Comparison of ENCODE assay signal across 7 cellular contexts in the genomic region with DNA sequence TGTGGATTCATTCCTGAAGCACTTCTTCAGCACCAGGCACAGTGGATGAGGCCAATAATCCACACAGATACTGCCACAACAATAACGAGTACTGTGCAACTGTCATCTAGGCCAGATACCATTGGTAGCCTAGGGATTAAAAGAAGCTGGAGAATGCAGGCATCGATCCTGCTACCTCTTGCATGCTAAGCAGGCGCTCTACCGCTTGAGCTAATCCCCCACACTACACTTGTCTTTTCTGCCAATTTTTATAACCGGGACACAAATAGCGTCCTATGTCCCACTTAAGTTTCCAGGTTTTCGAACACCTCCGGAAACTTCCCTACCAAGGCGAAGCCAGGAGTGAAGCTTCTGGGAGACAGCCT.
DNase-seq lines count a peak whose midpoint lies in the region; ATAC-seq, FAIRE-seq and TF ChIP-seq lines count a peak whose summit lies in the region.
"Not testable (repeated sequence)": the region's sequence is repeated elsewhere in the genome, so short reads cannot be mapped to it uniquely, and the experiment has no call there.

No MANE protein-coding gene starts in this region.

- TF ChIP-seq POLR2A in K562 (conservative IDR thresholded peaks at IDR 0.05), result not testable (repeated sequence)

- not testable (repeated sequence) for H3K36me3 ChIP-seq in K562 (ENCODE audit: control insufficient read depth, insufficient read depth, low read length); keratinocyte (ENCODE audit: control insufficient read depth in 2 of 2, extremely low read depth in 1 of 2, insufficient read depth in 2 of 2, low read length in 2 of 2)

- BruUV-seq in K562 (replicated peaks; lab: Mats Ljungman, UMichigan), result not testable (repeated sequence)

- CTCF ChIA-PET in K562 (lab: Yijun Ruan, JAX; ENCODE audit: low intra/inter-chr PET ratio), result not testable (repeated sequence)

- DNase-seq in ELR (ENCODE audit: low read depth) (peak; percentile 72), HCEC 1CT (peak; percentile 20), SK-MEL-5 (ENCODE audit: low read depth, low spot score) (peak; percentile 65), K562 (ENCODE audit: extremely low read depth in 1 of 4, low spot score in 3 of 4) (peak in 1 of 4 experiments; percentile 2), fibroblast of mammary gland (ENCODE audit: low read depth) (peak; percentile 55)
- DNase-seq in keratinocyte (ENCODE audit: low read depth, low spot score), result not testable (repeated sequence)

- H3K79me2 ChIP-seq in K562 (ENCODE audit: control insufficient read depth, insufficient read depth, low read length); keratinocyte (ENCODE audit: control insufficient read depth, insufficient read depth, low read length): not testable (repeated sequence)

- not testable (repeated sequence) for TF ChIP-seq CTCF in K562 (IDR thresholded peaks at IDR 0.05 in 2 of 3, conservative IDR thresholded peaks at IDR 0.05 in 1 of 3; ENCODE audit: insufficient read depth in 2 of 3, low read depth in 1 of 3, low read length in 3 of 3); fibroblast of mammary gland (conservative IDR thresholded peaks at IDR 0.05; ENCODE audit: control insufficient read depth, insufficient read depth, low read depth, low read length); keratinocyte (optimal IDR thresholded peaks at IDR 0.05 in 1 of 3, IDR thresholded peaks at IDR 0.05 in 1 of 3, conservative IDR thresholded peaks at IDR 0.05 in 1 of 3; ENCODE audit: extremely low read depth in 1 of 3, insufficient read depth in 2 of 3, low read length in 3 of 3)

- not testable (repeated sequence) for H3K4me3 ChIP-seq in K562; fibroblast of mammary gland (ENCODE audit: control insufficient read depth, low read depth, low read length); keratinocyte (ENCODE audit: control insufficient read depth in 2 of 3, extremely low read depth in 1 of 3, insufficient read depth in 2 of 3, low read depth in 1 of 3, low read length in 3 of 3)

- H3K4me1 ChIP-seq in K562 (replicated peaks in 1 of 2; ENCODE audit: control insufficient read depth in 2 of 2, insufficient read depth in 2 of 2, low read length in 2 of 2); keratinocyte (ENCODE audit: control insufficient read depth, extremely low read depth, insufficient read depth, low read length): not testable (repeated sequence)

- dilution Hi-C loops in keratinocyte (cut with MboI; ENCODE audit: extremely low pct_ligation_motif_present, low sequenced_read_pairs), result not testable (repeated sequence)

- H3K27ac ChIP-seq in K562 (ENCODE audit: extremely low read depth, low read depth, low read length); keratinocyte (ENCODE audit: control insufficient read depth, insufficient read depth, low read length): not testable (repeated sequence)

- H3K9ac ChIP-seq in K562 (ENCODE audit: insufficient read depth in 1 of 2, low read depth in 2 of 2, low read length in 2 of 2); keratinocyte (ENCODE audit: control insufficient read depth, extremely low read depth, insufficient read depth, low read length): not testable (repeated sequence)

- intact Hi-C loops in K562 (cut with micrococcal nuclease), result not testable (repeated sequence)

- in situ Hi-C loops in SK-MEL-5 (cut with HindIII; ENCODE audit: low pct_unique_long_range_greater_than_20kb, low sequenced_read_pairs); K562 (cut with MboI): not testable (repeated sequence)

- not testable (repeated sequence) for H3K4me2 ChIP-seq in K562 (ENCODE audit: insufficient read depth, low read length); keratinocyte (ENCODE audit: control insufficient read depth, extremely low read depth, insufficient read depth, low read depth, low read length)

- not testable (repeated sequence) for FAIRE-seq in K562 (lab: Jason Lieb, UNC)
- FAIRE-seq in keratinocyte (lab: Jason Lieb, UNC), result peak; percentile 26

- not testable (repeated sequence) for H2AFZ ChIP-seq in K562 (ENCODE audit: low read depth, low read length); keratinocyte (ENCODE audit: control insufficient read depth, low read length)

- not testable (repeated sequence) for TF ChIP-seq EP300 in K562 (IDR thresholded peaks at IDR 0.05; ENCODE audit: low read length)

- not testable (repeated sequence) for H4K20me1 ChIP-seq in K562 (replicated peaks; ENCODE audit: control insufficient read depth, insufficient read depth, low read length); keratinocyte (ENCODE audit: control insufficient read depth, extremely low read depth, insufficient read depth, low read length)

- peak; percentile 48 for ATAC-seq in HG03432 (IDR thresholded peaks at IDR 0.05; ENCODE audit: unreplicated experiment)
- peak; percentile 22; the same call in 2 of the 3 replicates for ATAC-seq in K562

- H3K9me1 ChIP-seq in K562 (ENCODE audit: control insufficient read depth, insufficient read depth, low read length); keratinocyte (ENCODE audit: control insufficient read depth, extremely low read depth, insufficient read depth, low read length): not testable (repeated sequence)

- H3K9me3 ChIP-seq in K562 (replicated peaks; ENCODE audit: control insufficient read depth, insufficient read depth, low read depth, low read length); keratinocyte (ENCODE audit: control insufficient read depth, low read depth, low read length): not testable (repeated sequence)

- not testable (repeated sequence) for H3K27me3 ChIP-seq in K562 (ENCODE audit: control insufficient read depth in 2 of 2, insufficient read depth in 2 of 2, low read length in 2 of 2)
- peaks cover 10% of the 10 kb centered on the region for H3K27me3 ChIP-seq in keratinocyte (ENCODE audit: control insufficient read depth, extremely low read depth, insufficient read depth, low read length)

- WGBS in K562 (ENCODE audit: insufficient coverage, low coverage, missing lambda C conversion rate), result 11% methylated on average over 9 of the region's 9 CpGs

- POLR2A ChIA-PET in K562 (lab: Yijun Ruan, JAX), result not testable (repeated sequence)

- not testable (repeated sequence) for TF ChIP-seq RAD21 in K562 (CRISPR knock-in tag; conservative IDR thresholded peaks at IDR 0.05 in 1 of 2, IDR thresholded peaks at IDR 0.05 in 1 of 2)

TF ChIP-seq in K562, 482 proteins besides CTCF, POLR2A, EP300 and RAD21:
- TF ChIP-seq POLR3A (IDR thresholded peaks at IDR 0.05; ENCODE audit: borderline replicate concordance, extremely low read depth, insufficient read depth, insufficient read length), result peak; percentile 65
- 0 out of 2 replicates have a peak, but pooled peaks have one; percentile 23 for TF ChIP-seq SOX6 (IDR thresholded peaks at IDR 0.05)
- peak; percentile 47 for TF ChIP-seq TBP (optimal IDR thresholded peaks at IDR 0.05; ENCODE audit: low read depth, low read length)
- peak; percentile 93 for TF ChIP-seq POLR2H (tag; IDR thresholded peaks at IDR 0.05; ENCODE audit: low read depth)
